In genomic region chr9:114657705-114658104, GRCh38 we compare ENCODE assay signal across 35 cellular contexts. TPM values are rescaled to one million over a fixed set of nuclear protein-coding genes. Genes with fewer than 3 reads are reported as not detected.
"Had no signal": no experiment of that assay in that cellular context is flagged by ENCODE, and none has a peak within 500 bp of the region (broad histone marks: within the 10 kb centered on the region; RNA-seq: fewer than 3 reads in every experiment).

TEX53 (minus strand) TSS chr9:114657805; CDS start chr9:114657774, 31 bp downstream.

- ATAC-seq: effector memory CD8-positive, alpha-beta T cell; heart right ventricle; left cardiac atrium; left lung; naive thymus-derived CD4-positive, alpha-beta T cell; sciatic nerve; stimulated activated naive CD8-positive, alpha-beta T cell treated with anti-CD3 and anti-CD28 coated beads, Interleukin-15, amount 100 ng/mL, for 72 hours had no signal

- H3K9me3 ChIP-seq: esophagus squamous epithelium, heart right ventricle, left lung, neutrophil, suprapubic skin, thyroid gland had no signal

- H3K4me3 ChIP-seq: esophagus squamous epithelium, heart right ventricle, left lung, smooth muscle cell, suprapubic skin, thyroid gland had no signal

- H3K27me3 Mint-ChIP-seq: stimulated activated naive CD8-positive, alpha-beta T cell treated with anti-CD3 and anti-CD28 coated beads, Interleukin-15, amount 100 ng/mL, for 72 hours had no signal

- H3K9me3 Mint-ChIP-seq: effector memory CD8-positive, alpha-beta T cell; nephron; stimulated activated naive CD8-positive, alpha-beta T cell treated with anti-CD3 and anti-CD28 coated beads, Interleukin-15, amount 100 ng/mL, for 72 hours had no signal

- H3K27ac Mint-ChIP-seq: nephron, progenitor cell of endocrine pancreas had no signal

- H3K36me3 ChIP-seq: esophagus squamous epithelium, heart right ventricle, left lung, neutrophil, suprapubic skin, thyroid gland had no signal

- DNase-seq: cortex of kidney; effector memory CD8-positive, alpha-beta T cell; erythroblast; esophagus squamous epithelium; foreskin melanocyte; glutamatergic neuron; heart right ventricle; hippocampal formation; left cardiac atrium; left lung; mesendoderm; midbrain; naive thymus-derived CD4-positive, alpha-beta T cell; stimulated activated CD4-positive, alpha-beta T cell treated with anti-CD3 and anti-CD28 coated beads, Interleukin-12 subunit alpha, Interleukin-12 subunit beta, amount 100 ng/mL, for 4 hours; stimulated activated CD4-positive, alpha-beta T cell treated with anti-CD3 and anti-CD28 coated beads, Interleukin-1b, Interleukin-23, amount 100 ng/mL, for 48 hours; stimulated activated CD4-positive, alpha-beta T cell treated with anti-CD3 and anti-CD28 coated beads, Interleukin-4, amount 100 ng/mL, for 1 hour; stimulated activated CD8-positive, alpha-beta memory T cell treated with anti-CD3 and anti-CD28 coated beads, Interleukin-4, amount 100 ng/mL, for 48 hours; stimulated activated naive CD4-positive, alpha-beta T cell; stimulated activated naive CD8-positive, alpha-beta T cell treated with anti-CD3 and anti-CD28 coated beads, Interleukin-15, amount 100 ng/mL, for 72 hours; thyroid gland; trophoblast cell had no signal

- H3K4me1 ChIP-seq: parathyroid adenoma had no signal

- H3K4me1 Mint-ChIP-seq: nephron had no signal

- H3K27me3 ChIP-seq: thyroid gland had no signal

- H3K4me3 Mint-ChIP-seq: effector memory CD8-positive, alpha-beta T cell; naive thymus-derived CD4-positive, alpha-beta T cell; nephron; stimulated activated naive CD8-positive, alpha-beta T cell treated with anti-CD3 and anti-CD28 coated beads, Interleukin-15, amount 100 ng/mL, for 72 hours had no signal

- H3K27ac ChIP-seq: esophagus squamous epithelium, heart right ventricle, left lung, neutrophil, parathyroid adenoma, suprapubic skin, thyroid gland had no signal

RNA-seq across cellular contexts. Expression of gene TEX53, which starts in this region (rescaled TPM):
- total RNA-seq: dermis microvascular lymphatic vessel endothelial cell; esophagus squamous epithelium; heart right ventricle; kidney epithelial cell; left cardiac atrium; left lung; lower leg skin; lung microvascular endothelial cell; mucosa of gallbladder; naive thymus-derived CD4-positive, alpha-beta T cell; omental fat pad; progenitor cell of endocrine pancreas; sciatic nerve; smooth muscle cell; suprapubic skin; thyroid gland; urinary bladder had no signal
- polyA plus RNA-seq: heart right ventricle; naive thymus-derived CD4-positive, alpha-beta T cell; smooth muscle cell; urinary bladder had no signal
